ENCODE assay signal across 23 cellular contexts in genomic region chr4:48409203-48409602, GRCh38.
"Had no signal": no experiment of that assay in that cellular context is flagged by ENCODE, and none has a peak within 500 bp of the region (broad histone marks: within the 10 kb centered on the region; RNA-seq: fewer than 3 reads in every experiment).

No MANE protein-coding gene starts in this region.

- H3K27me3 Mint-ChIP-seq: activated CD4-positive, alpha-beta memory T cell treated with anti-CD3 and anti-CD28 coated beads, Interleukin-2, amount 10 ng/mL, durations not matched to agents 7 days and 5 days; activated CD8-positive, alpha-beta memory T cell treated with anti-CD3 and anti-CD28 coated beads, Interleukin-2, amount 10 ng/mL, durations not matched to agents 7 days and 5 days; naive B cell; stimulated activated naive B cell treated with anti-CD40 and anti-IgM and Interleukin-4, amounts not matched to agents 10 μg/mL and 1 μg/mL and 100 μg/mL, for 72 hours; T-cell had no signal

- H3K4me1 ChIP-seq: ascending aorta, left lung, tibial artery, uterus had no signal

- H3K4me3 ChIP-seq: ascending aorta, left lung, tibial artery, uterus had no signal

- DNase-seq: activated CD4-positive, alpha-beta memory T cell treated with anti-CD3 and anti-CD28 coated beads, Interleukin-2, amount 10 ng/mL, durations not matched to agents 7 days and 5 days; activated CD4-positive, alpha-beta T cell treated with anti-CD3 and anti-CD28 coated beads for 48 hours; activated CD4-positive, CD25-positive, alpha-beta regulatory T cell; activated CD8-positive, alpha-beta memory T cell treated with anti-CD3 and anti-CD28 coated beads, Interleukin-2, amount 10 ng/mL, durations not matched to agents 7 days and 5 days; activated naive CD4-positive, alpha-beta T cell; effector CD8-positive, alpha-beta T cell; head of caudate nucleus; kidney; left lung; mammary epithelial cell; naive B cell; retina; stimulated activated naive B cell treated with anti-CD40 and anti-IgM and Interleukin-4, amounts not matched to agents 10 μg/mL and 1 μg/mL and 100 μg/mL, for 72 hours; substantia nigra; T-cell; T-helper 9 cell; tibial artery; uterus had no signal

- H3K4me3 Mint-ChIP-seq: activated CD4-positive, alpha-beta memory T cell treated with anti-CD3 and anti-CD28 coated beads, Interleukin-2, amount 10 ng/mL, durations not matched to agents 7 days and 5 days; activated CD8-positive, alpha-beta memory T cell treated with anti-CD3 and anti-CD28 coated beads, Interleukin-2, amount 10 ng/mL, durations not matched to agents 7 days and 5 days; naive B cell; neural crest cell; stimulated activated naive B cell treated with anti-CD40 and anti-IgM and Interleukin-4, amounts not matched to agents 10 μg/mL and 1 μg/mL and 100 μg/mL, for 72 hours; T-cell had no signal

- H3K27ac Mint-ChIP-seq: activated CD4-positive, alpha-beta memory T cell treated with anti-CD3 and anti-CD28 coated beads, Interleukin-2, amount 10 ng/mL, durations not matched to agents 7 days and 5 days; activated CD8-positive, alpha-beta memory T cell treated with anti-CD3 and anti-CD28 coated beads, Interleukin-2, amount 10 ng/mL, durations not matched to agents 7 days and 5 days; naive B cell; stimulated activated naive B cell treated with anti-CD40 and anti-IgM and Interleukin-4, amounts not matched to agents 10 μg/mL and 1 μg/mL and 100 μg/mL, for 72 hours; T-cell had no signal

- H3K27me3 ChIP-seq: ascending aorta, left lung, tibial artery, uterus had no signal

- ATAC-seq: activated CD8-positive, alpha-beta memory T cell treated with anti-CD3 and anti-CD28 coated beads, Interleukin-2, amount 10 ng/mL, durations not matched to agents 7 days and 5 days; left lung; stimulated activated naive B cell treated with anti-CD40 and anti-IgM and Interleukin-4, amounts not matched to agents 10 μg/mL and 1 μg/mL and 100 μg/mL, for 72 hours; T-cell had no signal

- H3K9me3 ChIP-seq: ascending aorta, left lung, tibial artery, uterus had no signal

- H3K9me3 Mint-ChIP-seq: activated CD4-positive, alpha-beta memory T cell treated with anti-CD3 and anti-CD28 coated beads, Interleukin-2, amount 10 ng/mL, durations not matched to agents 7 days and 5 days; naive B cell; stimulated activated naive B cell treated with anti-CD40 and anti-IgM and Interleukin-4, amounts not matched to agents 10 μg/mL and 1 μg/mL and 100 μg/mL, for 72 hours; T-cell had no signal

- H3K4me1 Mint-ChIP-seq: activated CD4-positive, alpha-beta memory T cell treated with anti-CD3 and anti-CD28 coated beads, Interleukin-2, amount 10 ng/mL, durations not matched to agents 7 days and 5 days; activated CD8-positive, alpha-beta memory T cell treated with anti-CD3 and anti-CD28 coated beads, Interleukin-2, amount 10 ng/mL, durations not matched to agents 7 days and 5 days; neural crest cell had no signal

- H3K27ac ChIP-seq: ascending aorta, left lung, tibial artery, uterus had no signal

- FAIRE-seq: bronchial epithelial cell, endothelial cell of umbilical vein, frontal cortex, kidney had no signal
